Comparison of ENCODE assay signal across 10 cellular contexts in genomic region chr5:172052454-172053236, GRCh38. TPM values are rescaled to one million over a fixed set of nuclear protein-coding genes. Genes with fewer than 3 reads are reported as not detected.
DNase-seq lines count a peak whose midpoint lies in the region; ATAC-seq and TF ChIP-seq lines count a peak whose summit lies in the region.
"Had no signal": no experiment of that assay in that cellular context is flagged by ENCODE, and none has a peak within 500 bp of the region (broad histone marks: within the 10 kb centered on the region; RNA-seq: fewer than 3 reads in every experiment).

No MANE protein-coding gene starts in this region.

- H3K27ac Mint-ChIP-seq in effector memory CD8-positive, alpha-beta T cell: peak overlapping the region; percentile 76 to 85

- H3K9me3 ChIP-seq in lower lobe of right lung (no peaks in the 10 kb centered on the region), tibial nerve (no peaks in the 10 kb centered on the region), suprapubic skin (no peaks in the 10 kb centered on the region)
- H3K9me3 ChIP-seq: HAP-1 had no signal

- peaks cover 15 to 17% of the 10 kb centered on the region in 2 donors for H3K4me1 Mint-ChIP-seq in effector memory CD8-positive, alpha-beta T cell (ENCODE audit: low read depth in 2 of 2)

- no peak for DNase-seq in LNCaP clone FGC (ENCODE audit: low read depth)
- DNase-seq in effector memory CD8-positive, alpha-beta T cell: no peak
- no peak for DNase-seq in lower lobe of right lung
- DNase-seq in tibial nerve (ENCODE audit: low spot score in 2 of 2): no peak
- DNase-seq in suprapubic skin (ENCODE audit: low spot score in 2 of 2): no peak
- no peak for DNase-seq in NCI-H2029 (lab: John Stamatoyannopoulos, UW)
- DNase-seq: NCI-H82, WERI-Rb-1 had no signal

- no peak overlapping the region for H3K4me3 Mint-ChIP-seq in effector memory CD8-positive, alpha-beta T cell

- TF ChIP-seq POLR2A in tibial nerve (IDR thresholded peaks at IDR 0.05): no peak
- TF ChIP-seq POLR2A in suprapubic skin (IDR thresholded peaks at IDR 0.05): no peak

- no peak for ATAC-seq in effector memory CD8-positive, alpha-beta T cell (replicated peaks)
- ATAC-seq in lower lobe of right lung (no peak), HG02852 (IDR thresholded peaks at IDR 0.05; ENCODE audit: unreplicated experiment) (no peak)

- H3K36me3 Mint-ChIP-seq in effector memory CD8-positive, alpha-beta T cell (ENCODE audit: insufficient read depth): peaks cover 100% of the 10 kb centered on the region

- peaks cover 89% of the 10 kb centered on the region for H3K36me3 ChIP-seq in lower lobe of right lung
- peaks cover 0 to 94% (median 20%) of the 10 kb centered on the region in 3 donors for H3K36me3 ChIP-seq in tibial nerve
- peaks cover 55% of the 10 kb centered on the region for H3K36me3 ChIP-seq in suprapubic skin
- H3K36me3 ChIP-seq: HAP-1, WERI-Rb-1 had no signal

- H3K4me3 ChIP-seq in LNCaP clone FGC (ENCODE audit: low read depth, low read length) (no peak overlapping the region), lower lobe of right lung (no peak overlapping the region), tibial nerve (no peak overlapping the region), suprapubic skin (no peak overlapping the region)
- H3K4me3 ChIP-seq: HAP-1 had no signal

- H3K27me3 Mint-ChIP-seq in effector memory CD8-positive, alpha-beta T cell: no peaks in the 10 kb centered on the region

- intact Hi-C loops in lower lobe of right lung (cut with DNase I): no loop called here

- H3K27ac ChIP-seq in lower lobe of right lung (no peak overlapping the region), tibial nerve (peak overlapping the region in 3 of 4 donors; percentile 23 to 83 (median 75)), suprapubic skin (no peak overlapping the region)
- H3K27ac ChIP-seq: WERI-Rb-1 had no signal

- H3K27me3 ChIP-seq in lower lobe of right lung (ENCODE audit: low read depth): no peaks in the 10 kb centered on the region
- no peaks in the 10 kb centered on the region for H3K27me3 ChIP-seq in tibial nerve
- H3K27me3 ChIP-seq in suprapubic skin: no peaks in the 10 kb centered on the region

- peak; percentile 27; the same call in 1 of the 2 replicates for TF ChIP-seq CTCF in LNCaP clone FGC (IDR thresholded peaks at IDR 0.05; ENCODE audit: control insufficient read depth, extremely low read depth, insufficient read depth)
- TF ChIP-seq CTCF in lower lobe of right lung (IDR thresholded peaks at IDR 0.05): peak; percentile 10
- TF ChIP-seq CTCF in tibial nerve (IDR thresholded peaks at IDR 0.05): no peak
- no peak for TF ChIP-seq CTCF in suprapubic skin (IDR thresholded peaks at IDR 0.05)

- TF ChIP-seq EP300 in tibial nerve (IDR thresholded peaks at IDR 0.05) (no peak), suprapubic skin (IDR thresholded peaks at IDR 0.05) (no peak)

- 76 to 78% methylated on average over 16 to 19 of the region's 19 CpGs for WGBS in tibial nerve, 2 donors
- 76% methylated on average over 17 of the region's 19 CpGs for WGBS in suprapubic skin

- H3K9me3 Mint-ChIP-seq in effector memory CD8-positive, alpha-beta T cell: no peaks in the 10 kb centered on the region

- H3K4me1 ChIP-seq in lower lobe of right lung (no peaks in the 10 kb centered on the region), tibial nerve (peaks cover 0 to 10% (median 2%) of the 10 kb centered on the region in 4 donors), suprapubic skin (peaks cover 4% of the 10 kb centered on the region)
- H3K4me1 ChIP-seq: HAP-1 had no signal

RNA-seq across cellular contexts. Expression of gene FBXW11, which starts 46.2 kb away (rescaled TPM):
- total RNA-seq in lower lobe of right lung: 52.8 TPM
- 10 to 100 TPM; 49.2 to 96.4 (median 73.4) TPM for total RNA-seq in tibial nerve
- total RNA-seq in suprapubic skin: 10 to 100 TPM; 41.1 to 49.7 (median 43.0) TPM

Comparison
In these comparisons a context has a peak if more than half of its experiments do, and no peak if none do; other contexts are left out.
1. CTCF ChIP-seq: peak in LNCaP clone FGC (single experiment) and lower lobe of right lung (single experiment); none in tibial nerve (0 of 5) and suprapubic skin (0 of 2).
2. H3K27ac ChIP-seq: peak in tibial nerve (3 of 4); none in lower lobe of right lung (single experiment) and suprapubic skin (single experiment).